Comparison of ENCODE assay signal across 10 cellular contexts in genomic region chr13:28492527-28493367, GRCh38. TPM values are rescaled to one million over a fixed set of nuclear protein-coding genes. Genes with fewer than 3 reads are reported as not detected.
DNase-seq lines count a peak whose midpoint lies in the region; ATAC-seq and TF ChIP-seq lines count a peak whose summit lies in the region.
"Had no signal": no experiment of that assay in that cellular context is flagged by ENCODE, and none has a peak within 500 bp of the region (broad histone marks: within the 10 kb centered on the region; RNA-seq: fewer than 3 reads in every experiment).

No MANE protein-coding gene starts in this region.

- TF ChIP-seq POLR2A in stomach (IDR thresholded peaks at IDR 0.05), result no peak

- H4K91ac ChIP-seq in mesenchymal stem cell (ENCODE audit: low read length), result no peak overlapping the region

- no peak overlapping the region for H2BK120ac ChIP-seq in mesenchymal stem cell (ENCODE audit: low read depth, low read length)

- no peak for TF ChIP-seq CTCF in AG09309 (IDR thresholded peaks at IDR 0.05; ENCODE audit: control insufficient read depth, insufficient read depth, low read depth, low read length, missing control alignments)
- TF ChIP-seq CTCF in stomach (IDR thresholded peaks at IDR 0.05), result no peak

- peak; percentile 58 for ATAC-seq in HG02798 (IDR thresholded peaks at IDR 0.05; ENCODE audit: poor library complexity, unreplicated experiment)

- peaks cover 22% of the 10 kb centered on the region for H3K4me1 ChIP-seq in mesenchymal stem cell (ENCODE audit: control insufficient read depth, insufficient read depth, low read depth, low read length)
- H3K4me1 ChIP-seq in stomach, result peaks cover 18 to 28% (median 22%) of the 10 kb centered on the region in 4 donors

- TF ChIP-seq EP300 in stomach (IDR thresholded peaks at IDR 0.05), result no peak

- intact Hi-C loops in activated T-helper 2 cell treated with anti-CD3 and anti-CD28 coated beads, Interferon-gamma antibody, Interleukin-2, Interleukin-4, amounts not matched to agents 10 μg/mL and 5 μg/mL and 100 μg/mL, durations not matched to agents 14 hours and 24 hours and 36 hours (cut with micrococcal nuclease), result loop anchor here (2.0 to 10.0 kb wide), 4 partner anchors 32 to 166 kb away; partner anchors contain the start of gene POMP
- intact Hi-C loops in stomach (cut with DNase I; ENCODE audit: low total_unique reads), result no loop called here

- no peaks in the 10 kb centered on the region for H3K9me3 ChIP-seq in mesenchymal stem cell (ENCODE audit: control insufficient read depth, low read length)
- no peaks in the 10 kb centered on the region for H3K9me3 ChIP-seq in stomach

- peak overlapping the region; percentile 75 for H3K4me3 Mint-ChIP-seq in activated T-helper 2 cell treated with anti-CD3 and anti-CD28 coated beads, Interferon-gamma antibody, Interleukin-2, Interleukin-4, amounts not matched to agents 10 μg/mL and 5 μg/mL and 100 μg/mL, durations not matched to agents 14 hours and 24 hours and 36 hours (ENCODE audit: low read depth)

- H3K4ac ChIP-seq in mesenchymal stem cell (ENCODE audit: low read depth in 1 of 2, low read length in 2 of 2), result no peak overlapping the region

- DNase-seq in AG09309 (ENCODE audit: low read depth) (no peak), mesenchymal stem cell (peak; percentile 61), NCI-H187 treated with DMSO at 0.1 percent for 48 hours (lab: John Stamatoyannopoulos, UW) (no peak), stomach (no peak), NCI-H146 (lab: John Stamatoyannopoulos, UW) (no peak), DMS153 treated with DMSO at 0.1 percent for 48 hours (lab: John Stamatoyannopoulos, UW; ENCODE audit: unreplicated experiment) (no peak)
- DNase-seq in activated T-helper 2 cell treated with anti-CD3 and anti-CD28 coated beads, Interferon-gamma antibody, Interleukin-2, Interleukin-4, amounts not matched to agents 10 μg/mL and 5 μg/mL and 100 μg/mL, durations not matched to agents 14 hours and 24 hours and 36 hours (ENCODE audit: low spot score), result peak; percentile 38
- DNase-seq: DMS 273 treated with DMSO at 0.1 percent for 48 hours had no signal

- H3K18ac ChIP-seq in mesenchymal stem cell (ENCODE audit: low read depth in 1 of 2, low read length in 2 of 2), result no peak overlapping the region

- H2AK5ac ChIP-seq in mesenchymal stem cell (ENCODE audit: low read length, severe bottlenecking), result no peak overlapping the region

- H3K4me2 ChIP-seq in mesenchymal stem cell (ENCODE audit: low read length, poor library complexity, severe bottlenecking), result no peak overlapping the region

- no peak overlapping the region for H3K14ac ChIP-seq in mesenchymal stem cell (ENCODE audit: low read length in 2 of 2)

- H3K27me3 Mint-ChIP-seq in activated T-helper 2 cell treated with anti-CD3 and anti-CD28 coated beads, Interferon-gamma antibody, Interleukin-2, Interleukin-4, amounts not matched to agents 10 μg/mL and 5 μg/mL and 100 μg/mL, durations not matched to agents 14 hours and 24 hours and 36 hours (ENCODE audit: low read depth), result peaks cover 50% of the 10 kb centered on the region

- no peaks in the 10 kb centered on the region for H3K36me3 ChIP-seq in mesenchymal stem cell (ENCODE audit: control insufficient read depth in 1 of 2, insufficient read depth in 2 of 2, low read depth in 1 of 2, low read length in 2 of 2)
- no peaks in the 10 kb centered on the region for H3K36me3 ChIP-seq in stomach

- no peak overlapping the region for H2BK12ac ChIP-seq in mesenchymal stem cell (ENCODE audit: low read length in 2 of 2)

- H3K9me3 Mint-ChIP-seq in activated T-helper 2 cell treated with anti-CD3 and anti-CD28 coated beads, Interferon-gamma antibody, Interleukin-2, Interleukin-4, amounts not matched to agents 10 μg/mL and 5 μg/mL and 100 μg/mL, durations not matched to agents 14 hours and 24 hours and 36 hours, result no peaks in the 10 kb centered on the region
- H3K9me3 Mint-ChIP-seq: dendritic cell treated with granulocyte-macrophage colony-stimulating factor and Interleukin-4, amounts not matched to agents 40 ng/mL and 50 ng/mL, for 4 days had no signal

- no peak overlapping the region for H4K8ac ChIP-seq in mesenchymal stem cell (ENCODE audit: low read length)

- H3K23ac ChIP-seq in mesenchymal stem cell (ENCODE audit: low read length in 2 of 2), result no peak overlapping the region

- 32% methylated on average over 5 of the region's 10 CpGs for WGBS in mesenchymal stem cell
- 28 to 47% (median 37%) methylated on average over 10 of the region's 10 CpGs for WGBS in stomach, 5 donors

- no peak overlapping the region for H2AFZ ChIP-seq in mesenchymal stem cell (ENCODE audit: low read depth, low read length)

- H3K79me1 ChIP-seq in mesenchymal stem cell (replicated peaks; ENCODE audit: low read length, poor library complexity, severe bottlenecking), result no peaks in the 10 kb centered on the region

- H3K4me3 ChIP-seq in AG09309 (ENCODE audit: control insufficient read depth, low read depth, low read length), result peak overlapping the region; percentile 94
- no peak overlapping the region for H3K4me3 ChIP-seq in mesenchymal stem cell (ENCODE audit: insufficient read depth in 1 of 2, low read depth in 1 of 2, low read length in 2 of 2)
- peak overlapping the region in 1 of 4 donors; percentile 47 for H3K4me3 ChIP-seq in stomach

- no peak overlapping the region for H2BK5ac ChIP-seq in mesenchymal stem cell (ENCODE audit: low read depth, low read length, poor library complexity, severe bottlenecking)

- peaks cover 24% of the 10 kb centered on the region for H3K36me3 Mint-ChIP-seq in activated T-helper 2 cell treated with anti-CD3 and anti-CD28 coated beads, Interferon-gamma antibody, Interleukin-2, Interleukin-4, amounts not matched to agents 10 μg/mL and 5 μg/mL and 100 μg/mL, durations not matched to agents 14 hours and 24 hours and 36 hours (ENCODE audit: low read depth)

- no peak overlapping the region for H3K27ac ChIP-seq in mesenchymal stem cell (ENCODE audit: low read length, poor library complexity, severe bottlenecking)
- H3K27ac ChIP-seq in stomach, result no peak overlapping the region

- H3K4me1 Mint-ChIP-seq in activated T-helper 2 cell treated with anti-CD3 and anti-CD28 coated beads, Interferon-gamma antibody, Interleukin-2, Interleukin-4, amounts not matched to agents 10 μg/mL and 5 μg/mL and 100 μg/mL, durations not matched to agents 14 hours and 24 hours and 36 hours (ENCODE audit: low read depth), result peaks cover 25% of the 10 kb centered on the region

- H3K27me3 ChIP-seq in mesenchymal stem cell (ENCODE audit: control insufficient read depth in 1 of 2, insufficient read depth in 1 of 2, low read length in 2 of 2) (peaks cover 78 to 89% of the 10 kb centered on the region in 2 experiments), stomach (peaks cover 18 to 99% (median 63%) of the 10 kb centered on the region in 3 donors)

- H3K9ac ChIP-seq in mesenchymal stem cell (ENCODE audit: low read length), result no peak overlapping the region

- H2BK15ac ChIP-seq in mesenchymal stem cell (ENCODE audit: low read depth, poor library complexity, severe bottlenecking), result no peak overlapping the region

- H3K27ac Mint-ChIP-seq in activated T-helper 2 cell treated with anti-CD3 and anti-CD28 coated beads, Interferon-gamma antibody, Interleukin-2, Interleukin-4, amounts not matched to agents 10 μg/mL and 5 μg/mL and 100 μg/mL, durations not matched to agents 14 hours and 24 hours and 36 hours, result peak overlapping the region; percentile 56
- H3K27ac Mint-ChIP-seq: dendritic cell treated with granulocyte-macrophage colony-stimulating factor and Interleukin-4, amounts not matched to agents 40 ng/mL and 50 ng/mL, for 4 days had no signal

RNA-seq across cellular contexts. Expression of gene FLT1, which starts 2.2 kb away (rescaled TPM):
- 29.9 and 32.4 TPM in 2 replicates for total RNA-seq in activated T-helper 2 cell treated with anti-CD3 and anti-CD28 coated beads, Interferon-gamma antibody, Interleukin-2, Interleukin-4, amounts not matched to agents 10 μg/mL and 5 μg/mL and 100 μg/mL, durations not matched to agents 14 hours and 24 hours and 36 hours
- polyA plus RNA-seq in mesenchymal stem cell (2013, experiment 1 of 2), result 42.4 TPM
- 41.8 TPM for polyA plus RNA-seq in mesenchymal stem cell (2013, experiment 2 of 2)
- total RNA-seq in stomach, result 10 to 100 TPM in 2 of 5 donors, 1 to 10 TPM in 2, not detected in 1; 3.6 to 41.9 (median 14.1) TPM
- 1 to 10 TPM in 2 of 3 donors, under 1 TPM in 1; 1.00 to 3.3 (median 3.2) TPM for polyA plus RNA-seq in stomach

Comparison
In these comparisons a context has a peak if more than half of its experiments do, and no peak if none do; other contexts are left out.
1. DNase-seq: peak in activated T-helper 2 cell treated with anti-CD3 and anti-CD28 coated beads, Interferon-gamma antibody, Interleukin-2, Interleukin-4, amounts not matched to agents 10 μg/mL and 5 μg/mL and 100 μg/mL, durations not matched to agents 14 hours and 24 hours and 36 hours (single experiment) and mesenchymal stem cell (single experiment); none in AG09309 (single experiment), NCI-H187 treated with DMSO at 0.1 percent for 48 hours (single experiment), stomach (single experiment), NCI-H146 (single experiment) and DMS153 treated with DMSO at 0.1 percent for 48 hours (single experiment).